8 cellular contexts compared by ENCODE assay signal in the genomic region with DNA sequence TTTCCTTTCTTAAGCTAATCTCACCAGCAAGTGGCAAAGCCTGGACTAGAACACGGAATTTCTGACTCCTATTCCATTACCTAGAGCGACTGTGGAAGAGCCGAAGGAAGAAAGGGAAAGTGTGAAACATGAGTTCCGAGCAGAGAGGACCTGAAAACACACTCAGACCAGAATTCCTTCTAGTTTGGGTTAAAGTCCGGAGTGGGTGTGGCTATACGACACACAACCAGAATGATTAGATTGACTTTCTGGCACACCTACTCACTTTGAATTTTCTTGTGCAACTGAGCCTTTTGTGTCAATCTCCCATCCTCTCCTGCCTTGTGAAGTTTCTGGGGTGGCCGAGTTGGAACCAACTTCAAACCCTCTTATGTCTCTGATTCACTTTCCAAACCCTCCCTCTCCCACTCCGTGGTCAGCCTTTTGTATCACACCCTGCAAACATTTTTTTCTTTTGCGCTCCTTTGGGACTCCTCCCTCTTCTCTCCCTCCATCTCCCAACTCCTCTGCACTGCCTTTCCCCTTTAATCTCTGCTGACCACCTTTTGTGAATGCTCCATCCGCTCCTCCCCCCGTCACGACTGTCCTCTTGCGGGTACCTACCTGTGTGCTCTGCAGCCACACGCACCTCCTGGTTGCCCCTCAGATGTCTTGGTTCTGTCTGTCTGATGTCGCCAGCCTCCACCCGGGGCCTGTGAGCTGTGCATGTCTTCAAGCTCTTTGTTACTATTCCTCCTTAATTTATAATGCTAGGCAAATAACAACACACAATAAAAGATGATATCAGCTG.
DNase-seq lines count a peak whose midpoint lies in the region; ATAC-seq, FAIRE-seq and TF ChIP-seq lines count a peak whose summit lies in the region.

No MANE protein-coding gene starts in this region.

- H3K4me3 ChIP-seq in bronchial epithelial cell (ENCODE audit: low read depth, low read length), result no peak overlapping the region
- peak overlapping the region; percentile 34 to 55 for H3K4me3 ChIP-seq in testis

- TF ChIP-seq CTCF in bronchial epithelial cell (IDR thresholded peaks at IDR 0.05; ENCODE audit: insufficient read depth, low read length, severe bottlenecking), result no peak
- no peak for TF ChIP-seq CTCF in testis (IDR thresholded peaks at IDR 0.05)
- TF ChIP-seq CTCF in CD4-positive, alpha-beta T cell (IDR thresholded peaks at IDR 0.05), result no peak

- CTCF ChIA-PET in CD4-positive, alpha-beta T cell (lab: Charles Lee), result no interaction called here

- no peaks in the 10 kb centered on the region for H3K27me3 ChIP-seq in bronchial epithelial cell (ENCODE audit: control insufficient read depth, insufficient read depth, low read length)
- H3K27me3 ChIP-seq in testis, result no peaks in the 10 kb centered on the region
- peaks cover 14% of the 10 kb centered on the region for H3K27me3 ChIP-seq in CD4-positive, alpha-beta T cell (ENCODE audit: control insufficient read depth, insufficient read depth, low read length)

- no peak overlapping the region for H3K27ac Mint-ChIP-seq in CD4-positive, alpha-beta T cell

- TF ChIP-seq POLR2A in testis (IDR thresholded peaks at IDR 0.05), result no peak

- H3K36me3 ChIP-seq in bronchial epithelial cell (ENCODE audit: control insufficient read depth, insufficient read depth, low read length), result no peaks in the 10 kb centered on the region
- H3K36me3 ChIP-seq in testis (ENCODE audit: low read depth, missing control alignments), result no peaks in the 10 kb centered on the region

- peaks cover 60% of the 10 kb centered on the region for H3K27me3 Mint-ChIP-seq in CD4-positive, alpha-beta T cell

- 13 to 19% methylated on average over 16 of the region's 16 CpGs for WGBS in testis, 2 donors

- POLR2A ChIA-PET in CD4-positive, alpha-beta T cell (lab: Charles Lee), result no interaction called here

- ATAC-seq in HG02938 (IDR thresholded peaks at IDR 0.05; ENCODE audit: unreplicated experiment), result peak; percentile 14
- ATAC-seq in CD4-positive, alpha-beta T cell (ENCODE audit: poor library complexity), result no peak

- H3K27ac ChIP-seq in testis, result peak overlapping the region; percentile 64 to 85
- no peak overlapping the region for H3K27ac ChIP-seq in CD4-positive, alpha-beta T cell (ENCODE audit: low read depth, low read length)

- no peak for DNase-seq in bronchial epithelial cell (ENCODE audit: low read depth)
- peak; percentile 12 for DNase-seq in left kidney (ENCODE audit: low read depth, low spot score)
- DNase-seq in testis, result peak; percentile 48
- no peak for DNase-seq in CD4-positive, alpha-beta T cell
- DNase-seq in RPMI8226, result no peak
- DNase-seq in retina, result no peak
- no peak for DNase-seq in NCI-H1105 (lab: John Stamatoyannopoulos, UW)

- intact Hi-C loops in testis (cut with DNase I; ENCODE audit: low total_unique reads), result loop anchor here (5.0 to 10.0 kb wide), 2 partner anchors 98 to 545 kb away; no protein-coding TSS in a partner anchor
- intact Hi-C loops in CD4-positive, alpha-beta T cell (cut with DNase I, micrococcal nuclease), result no loop called here

- no peak overlapping the region for H3K4me3 Mint-ChIP-seq in CD4-positive, alpha-beta T cell

- H3K36me3 Mint-ChIP-seq in CD4-positive, alpha-beta T cell (ENCODE audit: low read depth), result no peaks in the 10 kb centered on the region

- H3K9me3 ChIP-seq in testis, result no peaks in the 10 kb centered on the region
- H3K9me3 ChIP-seq in CD4-positive, alpha-beta T cell (ENCODE audit: control insufficient read depth, low read length), result no peaks in the 10 kb centered on the region

- FAIRE-seq in bronchial epithelial cell (lab: Jason Lieb, UNC), result peak; percentile 86

- H3K9me3 Mint-ChIP-seq in CD4-positive, alpha-beta T cell, result no peaks in the 10 kb centered on the region

- H3K4me1 ChIP-seq in testis, result peaks cover 46% of the 10 kb centered on the region

- no peaks in the 10 kb centered on the region for H3K4me1 Mint-ChIP-seq in CD4-positive, alpha-beta T cell (ENCODE audit: low read depth)

Comparison
In these comparisons a context has a peak if more than half of its experiments do, and no peak if none do; other contexts are left out.
1. DNase-seq: peak in left kidney (single experiment) and testis (single experiment); none in bronchial epithelial cell (single experiment), CD4-positive, alpha-beta T cell (0 of 10), RPMI8226 (single experiment), retina (single experiment) and NCI-H1105 (single experiment).